8 cellular contexts compared by ENCODE assay signal in genomic region chr11:19553683-19554333, GRCh38.
DNase-seq lines count a peak whose midpoint lies in the region; ATAC-seq and TF ChIP-seq lines count a peak whose summit lies in the region.

No MANE protein-coding gene starts in this region.

- H3K27ac ChIP-seq in left ventricle myocardium inferior (replicated peaks): no peak overlapping the region

- TF ChIP-seq CTCF in left ventricle myocardium inferior (IDR thresholded peaks at IDR 0.05; ENCODE audit: borderline replicate concordance) (peak; percentile 90), retinal pigment epithelial cell (conservative IDR thresholded peaks at IDR 0.05; ENCODE audit: low read depth, low read length) (peak; percentile 84)

- no peaks in the 10 kb centered on the region for H3K36me3 ChIP-seq in left ventricle myocardium inferior

- DNase-seq in COLO668 (lab: John Stamatoyannopoulos, UW; ENCODE audit: unreplicated experiment) (peak; percentile 84), MV-4-11 (lab: John Stamatoyannopoulos, UW) (peak; percentile 34), SKM-1 treated with dmso at 0.1 percent for 144 hours (lab: John Stamatoyannopoulos, UW; ENCODE audit: unreplicated experiment) (peak; percentile 49), left ventricle myocardium inferior (peak; percentile 76), retinal pigment epithelial cell (ENCODE audit: low read depth) (no peak)
- DNase-seq in activated naive CD8-positive, alpha-beta T cell treated with anti-CD3 and anti-CD28 coated beads, Interleukin-2, amount 50 U/mL, for 16 hours (ENCODE audit: low read depth, low spot score): peak; percentile 25

- H3K27me3 ChIP-seq in left ventricle myocardium inferior (ENCODE audit: low read depth): peaks cover 3% of the 10 kb centered on the region

- H3K9me3 ChIP-seq in left ventricle myocardium inferior (replicated peaks): no peaks in the 10 kb centered on the region

- intact Hi-C loops in left ventricle myocardium inferior (cut with micrococcal nuclease): loop anchor here (5.0 kb wide), 2 partner anchors 242 to 297 kb away; no protein-coding TSS in a partner anchor

- H3K4me1 ChIP-seq in left ventricle myocardium inferior: peaks cover 6% of the 10 kb centered on the region

- H3K4me3 ChIP-seq in left ventricle myocardium inferior (no peak overlapping the region), retinal pigment epithelial cell (ENCODE audit: low read length) (no peak overlapping the region)

- peak; percentile 54 for ATAC-seq in GM21576 (IDR thresholded peaks at IDR 0.05; ENCODE audit: unreplicated experiment)
- no peak for ATAC-seq in HG03139 (IDR thresholded peaks at IDR 0.05; ENCODE audit: unreplicated experiment)
